Comparison of ENCODE assay signal across 8 cellular contexts in genomic region chr13:23427342-23428182, GRCh38. TPM values are rescaled to one million over a fixed set of nuclear protein-coding genes. Genes with fewer than 3 reads are reported as not detected.
DNase-seq lines count a peak whose midpoint lies in the region; ATAC-seq, FAIRE-seq and TF ChIP-seq lines count a peak whose summit lies in the region.
"Had no signal": no experiment of that assay in that cellular context is flagged by ENCODE, and none has a peak within 500 bp of the region (broad histone marks: within the 10 kb centered on the region; RNA-seq: fewer than 3 reads in every experiment).

No MANE protein-coding gene starts in this region.

- peak overlapping the region; percentile 46 for H2AK5ac ChIP-seq in mesendoderm (ENCODE audit: low read length)

- no peak overlapping the region for H3K4me2 ChIP-seq in mesendoderm (ENCODE audit: low read length)

- no peak overlapping the region for H3K4ac ChIP-seq in mesendoderm (ENCODE audit: low read depth, low read length)

- H2BK5ac ChIP-seq in mesendoderm (ENCODE audit: low read length): peak overlapping the region; percentile 31

- H3K4me1 ChIP-seq in mesendoderm (ENCODE audit: control insufficient read depth, low read depth, low read length): peaks cover 9% of the 10 kb centered on the region
- H3K4me1 ChIP-seq in upper lobe of right lung: peaks cover 13% of the 10 kb centered on the region

- DNase-seq in NCI-H226 (peak; percentile 65), dermis microvascular lymphatic vessel endothelial cell (ENCODE audit: low read depth in 2 of 2) (peak; percentile 30 to 94), mesendoderm (no peak), upper lobe of right lung (no peak), midbrain (lab: John Stamatoyannopoulos, UW) (no peak), KBM-7 (no peak), GM12892 (ENCODE audit: insufficient read length) (no peak)
- DNase-seq: activated CD4-positive, alpha-beta T cell treated with anti-CD3 and anti-CD28 coated beads for 36 hours had no signal

- ATAC-seq in upper lobe of right lung: peak; percentile 59
- ATAC-seq: activated CD4-positive, alpha-beta T cell treated with anti-CD3 and anti-CD28 coated beads for 36 hours had no signal

- intact Hi-C loops in upper lobe of right lung (cut with DNase I): no loop called here

- WGBS in mesendoderm (ENCODE audit: extremely low coverage, insufficient coverage, low lambda C conversion rate): no CpG with 5 or more reads among the region's 12 CpGs

- no peak overlapping the region for H2BK15ac ChIP-seq in mesendoderm (replicated peaks; ENCODE audit: low read depth)

- no peaks in the 10 kb centered on the region for H3K27me3 ChIP-seq in mesendoderm (ENCODE audit: insufficient read depth, low read length, poor library complexity)
- no peaks in the 10 kb centered on the region for H3K27me3 ChIP-seq in upper lobe of right lung

- peak overlapping the region; percentile 14 for H3K18ac ChIP-seq in mesendoderm (ENCODE audit: low read length)

- H3K27ac ChIP-seq in mesendoderm (ENCODE audit: low read depth, low read length) (peak overlapping the region; percentile 11), upper lobe of right lung (no peak overlapping the region)

- H3K4me3 ChIP-seq in mesendoderm (ENCODE audit: low read length) (no peak overlapping the region), upper lobe of right lung (no peak overlapping the region)

- H3K56ac ChIP-seq in mesendoderm (ENCODE audit: low read length): peak overlapping the region; percentile 45

- H4K5ac ChIP-seq in mesendoderm (ENCODE audit: low read length): no peak overlapping the region

- H4K8ac ChIP-seq in mesendoderm (ENCODE audit: low read depth, low read length): no peak overlapping the region

- in situ Hi-C loops in KBM-7 (cut with MboI; ENCODE audit: low pct_unique_long_range_greater_than_20kb, low sequenced_read_pairs): no loop called here

- no peak for TF ChIP-seq CTCF in upper lobe of right lung (IDR thresholded peaks at IDR 0.05)

- no peaks in the 10 kb centered on the region for H3K79me2 ChIP-seq in mesendoderm (ENCODE audit: control insufficient read depth, insufficient read depth, low read length)

- no peaks in the 10 kb centered on the region for H3K9me3 ChIP-seq in upper lobe of right lung

- no peak for TF ChIP-seq POLR2A in GM12892 (IDR thresholded peaks at IDR 0.05; ENCODE audit: low read depth, low read length)

- H3K79me1 ChIP-seq in mesendoderm (ENCODE audit: low read length): peaks cover 2% of the 10 kb centered on the region

- no peak for FAIRE-seq in GM12892 (lab: Jason Lieb, UNC)

- H3K36me3 ChIP-seq in mesendoderm (ENCODE audit: control insufficient read depth, insufficient read depth, low read length) (no peaks in the 10 kb centered on the region), upper lobe of right lung (no peaks in the 10 kb centered on the region)

- no peak overlapping the region for H3K23ac ChIP-seq in mesendoderm (ENCODE audit: low read length)

- H2BK120ac ChIP-seq in mesendoderm (ENCODE audit: low read depth, low read length): no peak overlapping the region

- no peak overlapping the region for H3K9ac ChIP-seq in mesendoderm (ENCODE audit: low read length)

RNA-seq across cellular contexts. Expression of gene SACS, which starts 5.9 kb away (rescaled TPM):
- total RNA-seq in dermis microvascular lymphatic vessel endothelial cell: 25.8 and 35.0 TPM in 2 replicates
- polyA plus RNA-seq in mesendoderm (2013, experiment 1 of 2): 19.6 TPM
- polyA plus RNA-seq in mesendoderm (2013, experiment 2 of 2): 18.0 TPM
- 7.0 TPM for total RNA-seq in upper lobe of right lung
- polyA plus RNA-seq in GM12892 (2012; ENCODE audit: missing spikeins): 15.5 TPM

Comparison
In these comparisons a context has a peak if more than half of its experiments do, and no peak if none do; other contexts are left out.
1. DNase-seq: peak in NCI-H226 (single experiment) and dermis microvascular lymphatic vessel endothelial cell (2 of 2); none in mesendoderm (single experiment), upper lobe of right lung (single experiment), midbrain (single experiment), KBM-7 (single experiment) and GM12892 (single experiment).